ENCODE assay signal across 18 cellular contexts in the genomic region with DNA sequence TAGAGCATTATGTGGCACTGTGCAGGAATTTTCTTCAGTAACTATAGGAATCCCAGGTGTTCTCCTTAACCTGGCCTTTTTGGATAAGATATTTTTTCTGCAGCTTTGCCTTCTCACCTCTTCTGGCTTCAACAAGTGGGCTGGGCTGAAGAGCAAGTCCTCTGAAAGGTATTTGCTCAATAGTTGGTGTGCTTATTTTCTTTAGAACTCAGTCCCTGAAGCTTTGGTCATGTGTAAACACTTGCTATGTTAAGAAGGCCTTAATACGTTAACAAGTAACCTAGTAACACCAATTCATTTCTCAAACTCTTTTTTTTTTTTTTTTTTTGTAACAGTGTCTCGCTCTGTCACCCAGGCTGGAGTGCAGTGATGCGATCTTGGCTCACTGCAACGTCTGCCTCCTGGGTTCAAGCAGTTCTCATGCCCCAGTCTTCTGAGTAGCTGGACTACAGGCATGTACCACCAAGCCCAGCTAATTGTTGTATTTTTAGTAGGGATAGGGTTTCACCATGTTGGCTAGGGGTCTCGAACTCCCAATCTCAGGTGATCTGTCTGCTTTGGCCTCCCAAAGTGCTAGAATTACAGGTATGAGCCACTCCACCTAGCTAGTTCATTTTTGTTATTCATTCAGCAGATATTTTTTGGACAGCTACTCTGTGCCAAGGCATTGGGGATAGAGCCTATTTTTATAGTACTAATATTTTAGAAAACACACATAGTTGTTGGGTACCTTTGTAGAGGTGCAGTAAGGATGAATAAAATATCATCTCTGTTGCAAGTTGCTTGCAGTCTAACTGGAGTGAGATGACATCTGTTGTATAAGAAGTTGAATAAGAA.
DNase-seq lines count a peak whose midpoint lies in the region; ATAC-seq and TF ChIP-seq lines count a peak whose summit lies in the region.
"Had no signal": no experiment of that assay in that cellular context is flagged by ENCODE, and none has a peak within 500 bp of the region (broad histone marks: within the 10 kb centered on the region; RNA-seq: fewer than 3 reads in every experiment).

No MANE protein-coding gene starts in this region.

- H3K4me3 Mint-ChIP-seq in chondrocyte (ENCODE audit: unreplicated experiment) = no peak overlapping the region
- H3K4me3 Mint-ChIP-seq: CD14-positive monocyte had no signal

- H2BK15ac ChIP-seq in mesenchymal stem cell (ENCODE audit: low read depth, poor library complexity, severe bottlenecking) = no peak overlapping the region

- peaks cover 99% of the 10 kb centered on the region for H4K20me1 ChIP-seq in SK-N-SH (ENCODE audit: insufficient read depth)

- H3K23ac ChIP-seq in mesenchymal stem cell (ENCODE audit: low read length in 2 of 2) = no peak overlapping the region

- H3K79me1 ChIP-seq in mesenchymal stem cell (replicated peaks; ENCODE audit: low read length, poor library complexity, severe bottlenecking) = peaks cover 25% of the 10 kb centered on the region

- no peaks in the 10 kb centered on the region for H3K36me3 ChIP-seq in SK-N-SH (replicated peaks in 1 of 2; ENCODE audit: control insufficient read depth in 1 of 2, insufficient read depth in 2 of 2, low read length in 1 of 2)
- no peaks in the 10 kb centered on the region for H3K36me3 ChIP-seq in kidney epithelial cell (ENCODE audit: control insufficient read depth, insufficient read depth, low read length)
- peaks cover 0 to 3% of the 10 kb centered on the region in 2 experiments for H3K36me3 ChIP-seq in mesenchymal stem cell (ENCODE audit: control insufficient read depth in 1 of 2, insufficient read depth in 2 of 2, low read depth in 1 of 2, low read length in 2 of 2)
- H3K36me3 ChIP-seq in testis (ENCODE audit: low read depth, missing control alignments) = no peaks in the 10 kb centered on the region
- H3K36me3 ChIP-seq: HAP-1 had no signal

- H4K8ac ChIP-seq in mesenchymal stem cell (ENCODE audit: low read length) = no peak overlapping the region

- H2BK5ac ChIP-seq in mesenchymal stem cell (ENCODE audit: low read depth, low read length, poor library complexity, severe bottlenecking) = no peak overlapping the region

- no peak overlapping the region for H3K4me3 ChIP-seq in SK-N-SH (ENCODE audit: low read depth in 2 of 2, low read length in 1 of 2)
- H3K4me3 ChIP-seq in kidney epithelial cell (ENCODE audit: low read depth, low read length) = no peak overlapping the region
- H3K4me3 ChIP-seq in mesenchymal stem cell (ENCODE audit: insufficient read depth in 1 of 2, low read depth in 1 of 2, low read length in 2 of 2) = no peak overlapping the region
- H3K4me3 ChIP-seq in testis = no peak overlapping the region
- H3K4me3 ChIP-seq: HAP-1 had no signal

- H3K36me3 Mint-ChIP-seq in chondrocyte (ENCODE audit: low read depth) = no peaks in the 10 kb centered on the region

- TF ChIP-seq POLR2A in testis (IDR thresholded peaks at IDR 0.05) = no peak

- H3K27me3 Mint-ChIP-seq in chondrocyte (ENCODE audit: low read depth) = no peaks in the 10 kb centered on the region

- no peaks in the 10 kb centered on the region for H3K9me2 ChIP-seq in SK-N-SH

- H3K27ac ChIP-seq in SK-N-SH (ENCODE audit: low read depth in 2 of 2, low read length in 1 of 2) (no peak overlapping the region), mesenchymal stem cell (ENCODE audit: low read length, poor library complexity, severe bottlenecking) (peak overlapping the region; percentile 33), testis (no peak overlapping the region)

- ATAC-seq in SK-N-SH treated with all-trans-retinoic acid at 6 μM for 48 hours = no peak
- ATAC-seq: PC-3 had no signal

- no peaks in the 10 kb centered on the region for H3K9me3 ChIP-seq in SK-N-SH
- H3K9me3 ChIP-seq in mesenchymal stem cell (ENCODE audit: control insufficient read depth, low read length) = no peaks in the 10 kb centered on the region
- H3K9me3 ChIP-seq in testis = no peaks in the 10 kb centered on the region
- H3K9me3 ChIP-seq: HAP-1 had no signal

- TF ChIP-seq CTCF in SK-N-SH (IDR thresholded peaks at IDR 0.05) (no peak), kidney epithelial cell (IDR thresholded peaks at IDR 0.05; ENCODE audit: insufficient read depth, low read length, poor library complexity, severe bottlenecking) (no peak), testis (IDR thresholded peaks at IDR 0.05) (no peak), chondrocyte (IDR thresholded peaks at IDR 0.05) (no peak)

- H3F3A ChIP-seq in SK-N-SH (replicated peaks; ENCODE audit: insufficient read depth) = peaks cover 5% of the 10 kb centered on the region

- no peak overlapping the region for H4K91ac ChIP-seq in mesenchymal stem cell (ENCODE audit: low read length)

- in situ Hi-C loops in G401 (cut with HindIII; ENCODE audit: low sequenced_read_pairs) = no loop called here

- peaks cover 11 to 20% of the 10 kb centered on the region in 2 experiments for H3K4me1 ChIP-seq in SK-N-SH (ENCODE audit: control insufficient read depth in 1 of 2, insufficient read depth in 2 of 2, low read depth in 1 of 2, low read length in 1 of 2)
- peaks cover 13% of the 10 kb centered on the region for H3K4me1 ChIP-seq in mesenchymal stem cell (ENCODE audit: control insufficient read depth, insufficient read depth, low read depth, low read length)
- H3K4me1 ChIP-seq in testis = peaks cover 9% of the 10 kb centered on the region

- H2BK12ac ChIP-seq in mesenchymal stem cell (ENCODE audit: low read length in 2 of 2) = no peak overlapping the region

- TF ChIP-seq RAD21 in SK-N-SH (IDR thresholded peaks at IDR 0.05; ENCODE audit: low read length) = no peak

- H3K9ac ChIP-seq in SK-N-SH (no peak overlapping the region), mesenchymal stem cell (ENCODE audit: low read length) (no peak overlapping the region)

- H2AFZ ChIP-seq in SK-N-SH (ENCODE audit: low read depth) (no peak overlapping the region), mesenchymal stem cell (ENCODE audit: low read depth, low read length) (no peak overlapping the region)

- POLR2A ChIA-PET in SK-N-SH (lab: Yijun Ruan, JAX) = no interaction called here

- no peak for DNase-seq in SK-N-SH
- DNase-seq in kidney epithelial cell (ENCODE audit: low read depth) = peak; percentile 39
- DNase-seq in mesenchymal stem cell = no peak
- no peak for DNase-seq in G401 (ENCODE audit: low spot score)
- no peak for DNase-seq in stimulated activated CD4-positive, alpha-beta T cell treated with anti-CD3 and anti-CD28 coated beads, Interleukin-4, amount 100 ng/mL, for 4 hours
- no peak for DNase-seq in testis
- no peak for DNase-seq in chondrocyte (ENCODE audit: low spot score)
- DNase-seq: COR-L47, DMS79, IMR-90, NCI-H1436, NCI-H2081 treated with DMSO at 0.1 percent for 48 hours, NCI-H226, NCI-H526 treated with DMSO at 0.1 percent for 48 hours, PC-3 had no signal

- no peaks in the 10 kb centered on the region for H3K9me3 Mint-ChIP-seq in chondrocyte (ENCODE audit: low read depth)
- H3K9me3 Mint-ChIP-seq: CD14-positive monocyte had no signal

- H2BK120ac ChIP-seq in mesenchymal stem cell (ENCODE audit: low read depth, low read length) = no peak overlapping the region

- no peak overlapping the region for H3K4ac ChIP-seq in mesenchymal stem cell (ENCODE audit: low read depth in 1 of 2, low read length in 2 of 2)

- H3K79me2 ChIP-seq in SK-N-SH (ENCODE audit: insufficient read depth) = peaks cover 94% of the 10 kb centered on the region

- no peak overlapping the region for H3K27ac Mint-ChIP-seq in chondrocyte (ENCODE audit: unreplicated experiment)

- H3K4me2 ChIP-seq in SK-N-SH = no peak overlapping the region
- H3K4me2 ChIP-seq in mesenchymal stem cell (ENCODE audit: low read length, poor library complexity, severe bottlenecking) = no peak overlapping the region

- no peak overlapping the region for H3K18ac ChIP-seq in mesenchymal stem cell (ENCODE audit: low read depth in 1 of 2, low read length in 2 of 2)

- intact Hi-C loops in testis (cut with DNase I; ENCODE audit: low total_unique reads) = no loop called here

- no peak overlapping the region for H3K14ac ChIP-seq in mesenchymal stem cell (ENCODE audit: low read length in 2 of 2)

- CTCF ChIA-PET in SK-N-SH (lab: Yijun Ruan, JAX) = interaction anchor here (1.1 to 1.4 kb wide), 2 partner anchors 15 to 108 kb away, joined by 4 to 5 read pairs; no protein-coding TSS in a partner anchor

- no peak for TF ChIP-seq EP300 in SK-N-SH (IDR thresholded peaks at IDR 0.05; ENCODE audit: borderline replicate concordance in 1 of 2, low read depth in 1 of 2, low read length in 1 of 2)

- peaks cover 57% of the 10 kb centered on the region for H3K4me1 Mint-ChIP-seq in chondrocyte (ENCODE audit: low read depth)

- WGBS in SK-N-SH (ENCODE audit: low lambda C conversion rate) = 89% methylated on average over 5 of the region's 5 CpGs
- WGBS in mesenchymal stem cell = 99% methylated on average over 5 of the region's 5 CpGs
- 76 to 82% methylated on average over 5 of the region's 5 CpGs for WGBS in testis, 2 donors

- no peaks in the 10 kb centered on the region for H3K27me3 ChIP-seq in SK-N-SH (ENCODE audit: insufficient read depth)
- no peaks in the 10 kb centered on the region for H3K27me3 ChIP-seq in kidney epithelial cell (ENCODE audit: control insufficient read depth, insufficient read depth, low read length)
- H3K27me3 ChIP-seq in mesenchymal stem cell (ENCODE audit: control insufficient read depth in 1 of 2, insufficient read depth in 1 of 2, low read length in 2 of 2) = no peaks in the 10 kb centered on the region
- no peaks in the 10 kb centered on the region for H3K27me3 ChIP-seq in testis

- H2AK5ac ChIP-seq in mesenchymal stem cell (ENCODE audit: low read length, severe bottlenecking) = no peak overlapping the region

TF ChIP-seq in SK-N-SH, 30 proteins besides CTCF, POLR2A, EP300 and RAD21 (continues in another document):
- TF ChIP-seq EZH2phosphoT487 (IDR thresholded peaks at IDR 0.05; ENCODE audit: borderline replicate concordance, low read depth) = no peak
- no peak for TF ChIP-seq TAF1 (IDR thresholded peaks at IDR 0.05; ENCODE audit: borderline replicate concordance, low read depth, low read length)
- TF ChIP-seq GATA2 (CRISPR knock-in tag; IDR thresholded peaks at IDR 0.05) = no peak
- no peak for TF ChIP-seq YY1 (IDR thresholded peaks at IDR 0.05; ENCODE audit: low read depth)
- TF ChIP-seq FOXM1 (IDR thresholded peaks at IDR 0.05; ENCODE audit: low read depth) = no peak
- no peak for TF ChIP-seq POLR2AphosphoS5 (IDR thresholded peaks at IDR 0.05; ENCODE audit: low read depth, low read length)

TF ChIP-seq in SK-N-SH treated with all-trans-retinoic acid at 6 μM for 48 hours, 23 proteins besides CTCF, POLR2A, EP300 and RAD21:
- TF ChIP-seq ZNF8 (CRISPR knock-in tag; IDR thresholded peaks at IDR 0.05) = no peak
